Comparison of ENCODE assay signal across 9 cellular contexts in the genomic region with DNA sequence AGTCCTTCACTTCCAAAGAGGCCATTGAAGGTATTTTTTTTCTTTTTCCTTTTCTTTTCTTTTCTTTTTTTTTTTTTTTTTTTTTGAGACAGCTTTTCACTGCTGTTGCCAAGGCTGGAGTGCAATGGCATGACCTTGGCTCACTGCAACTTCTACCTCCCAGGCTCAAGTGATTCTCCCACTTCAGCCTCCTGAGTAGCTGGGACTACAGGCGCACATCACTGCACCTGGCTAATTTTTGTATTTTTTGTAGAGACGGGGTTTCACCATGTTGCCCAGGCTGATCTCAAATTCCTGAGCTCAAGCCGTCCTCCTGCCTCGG. TPM values are rescaled to one million over a fixed set of nuclear protein-coding genes. Genes with fewer than 3 reads are reported as not detected.
DNase-seq lines count a peak whose midpoint lies in the region; ATAC-seq and TF ChIP-seq lines count a peak whose summit lies in the region.
"Not testable (repeated sequence)": the region's sequence is repeated elsewhere in the genome, so short reads cannot be mapped to it uniquely, and the experiment has no call there.
"Had no signal": no experiment of that assay in that cellular context is flagged by ENCODE, and none has a peak within 500 bp of the region (broad histone marks: within the 10 kb centered on the region; RNA-seq: fewer than 3 reads in every experiment).

No MANE protein-coding gene starts in this region.

- not testable (repeated sequence) for H3K4me3 ChIP-seq in CD8-positive, alpha-beta T cell (ENCODE audit: low read depth, low read length); neutrophil (ENCODE audit: low read depth in 1 of 2, low read length in 1 of 2)

- not testable (repeated sequence) for DNase-seq in CD8-positive, alpha-beta T cell; activated CD4-positive, alpha-beta T cell treated with anti-CD3 and anti-CD28 coated beads, Interleukin-2, amount 10 ng/mL, durations not matched to agents 7 days and 5 days; chondrocyte (ENCODE audit: low spot score); memory B cell (ENCODE audit: low spot score in 2 of 2)

- ATAC-seq in CD8-positive, alpha-beta T cell; activated T-helper 17 cell treated with anti-CD3 and anti-CD28 coated beads, Interleukin-2, amount 50 U/mL, for 72 hours (replicated peaks); memory B cell (ENCODE audit: low read depth): not testable (repeated sequence)

- not testable (repeated sequence) for H3K27ac ChIP-seq in CD8-positive, alpha-beta T cell (ENCODE audit: low read depth, low read length)
- H3K27ac ChIP-seq in KOPT-K1 (ENCODE audit: low read depth, low read length, poor library complexity, severe bottlenecking) (peak overlapping the region; percentile 96), neutrophil (peak overlapping the region; percentile 80)

- H3K36me3 Mint-ChIP-seq in CD8-positive, alpha-beta T cell = peaks cover 52% of the 10 kb centered on the region
- H3K36me3 Mint-ChIP-seq in activated CD4-positive, alpha-beta T cell treated with anti-CD3 and anti-CD28 coated beads, Interleukin-2, amount 10 ng/mL, durations not matched to agents 7 days and 5 days (ENCODE audit: low read depth) = peaks cover 76% of the 10 kb centered on the region
- H3K36me3 Mint-ChIP-seq in activated T-helper 17 cell treated with anti-CD3 and anti-CD28 coated beads, Interleukin-2, amount 50 U/mL, for 72 hours (ENCODE audit: low read depth) = peaks cover 62% of the 10 kb centered on the region
- H3K36me3 Mint-ChIP-seq in chondrocyte (ENCODE audit: low read depth); memory B cell: not testable (repeated sequence)

- H3K27ac Mint-ChIP-seq in CD8-positive, alpha-beta T cell = peak overlapping the region; percentile 95
- H3K27ac Mint-ChIP-seq in activated CD4-positive, alpha-beta T cell treated with anti-CD3 and anti-CD28 coated beads, Interleukin-2, amount 10 ng/mL, durations not matched to agents 7 days and 5 days = peak overlapping the region; percentile 17
- H3K27ac Mint-ChIP-seq in activated T-helper 17 cell treated with anti-CD3 and anti-CD28 coated beads, Interleukin-2, amount 50 U/mL, for 72 hours = peak overlapping the region; percentile 96
- peak overlapping the region; percentile 20 for H3K27ac Mint-ChIP-seq in chondrocyte (ENCODE audit: unreplicated experiment)
- H3K27ac Mint-ChIP-seq in memory B cell = peak overlapping the region; percentile 96

- POLR2A ChIA-PET in CD8-positive, alpha-beta T cell (lab: Charles Lee) = interaction anchor here (0.6 to 6.6 kb wide), 8 partner anchors 8 to 252 kb away, joined by 9 to 105 read pairs (median 17); partner anchors contain the start of genes ISCU, SART3 and SELPLG
- POLR2A ChIA-PET in activated CD4-positive, alpha-beta T cell treated with anti-CD3 and anti-CD28 coated beads, Interleukin-2, amount 10 ng/mL, durations not matched to agents 7 days and 5 days (lab: Charles Lee) = interaction anchor here (0.7 kb wide), 1 partner anchor 99 kb away, joined by 3 read pairs; no protein-coding TSS in a partner anchor

- H3K36me3 ChIP-seq in CD8-positive, alpha-beta T cell (ENCODE audit: insufficient read depth, low read length) = peaks cover 27% of the 10 kb centered on the region
- H3K36me3 ChIP-seq in KOPT-K1 (ENCODE audit: insufficient read depth, low read length) (peaks cover 45% of the 10 kb centered on the region), neutrophil (peaks cover 49% of the 10 kb centered on the region)

- peaks cover 65% of the 10 kb centered on the region for H3K4me1 Mint-ChIP-seq in CD8-positive, alpha-beta T cell (ENCODE audit: low read depth)
- H3K4me1 Mint-ChIP-seq in activated CD4-positive, alpha-beta T cell treated with anti-CD3 and anti-CD28 coated beads, Interleukin-2, amount 10 ng/mL, durations not matched to agents 7 days and 5 days = peaks cover 72% of the 10 kb centered on the region
- peaks cover 42% of the 10 kb centered on the region for H3K4me1 Mint-ChIP-seq in activated T-helper 17 cell treated with anti-CD3 and anti-CD28 coated beads, Interleukin-2, amount 50 U/mL, for 72 hours
- H3K4me1 Mint-ChIP-seq in chondrocyte (ENCODE audit: low read depth) = peaks cover 25% of the 10 kb centered on the region
- peaks cover 41% of the 10 kb centered on the region for H3K4me1 Mint-ChIP-seq in memory B cell

- not testable (repeated sequence) for H3K4me3 Mint-ChIP-seq in CD8-positive, alpha-beta T cell; activated CD4-positive, alpha-beta T cell treated with anti-CD3 and anti-CD28 coated beads, Interleukin-2, amount 10 ng/mL, durations not matched to agents 7 days and 5 days; activated T-helper 17 cell treated with anti-CD3 and anti-CD28 coated beads, Interleukin-2, amount 50 U/mL, for 72 hours; chondrocyte (ENCODE audit: unreplicated experiment); memory B cell

- intact Hi-C loops in CD8-positive, alpha-beta T cell (cut with DNase I, micrococcal nuclease) = loop anchor here (1.0 to 10.0 kb wide), 9 partner anchors 10 to 704 kb away; partner anchors contain the start of genes ALKBH2 (in 1 of the 2), CORO1C (in 1 of the 2) and SELPLG (in 1 of the 2)

- not testable (repeated sequence) for H3K9me3 ChIP-seq in CD8-positive, alpha-beta T cell (ENCODE audit: low read length); KOPT-K1 (ENCODE audit: insufficient read depth, low read length, poor library complexity, severe bottlenecking); neutrophil

- TF ChIP-seq CTCF in CD8-positive, alpha-beta T cell (IDR thresholded peaks at IDR 0.05); chondrocyte (IDR thresholded peaks at IDR 0.05); neutrophil (IDR thresholded peaks at IDR 0.05): not testable (repeated sequence)

- peaks cover 47% of the 10 kb centered on the region for H3K4me1 ChIP-seq in CD8-positive, alpha-beta T cell (ENCODE audit: insufficient read depth, low read length)
- peaks cover 56 to 60% of the 10 kb centered on the region in 2 experiments for H3K4me1 ChIP-seq in neutrophil (ENCODE audit: control insufficient read depth in 1 of 2, insufficient read depth in 1 of 2, low read depth in 1 of 2, low read length in 1 of 2)

- H3K9me3 Mint-ChIP-seq in CD8-positive, alpha-beta T cell; activated T-helper 17 cell treated with anti-CD3 and anti-CD28 coated beads, Interleukin-2, amount 50 U/mL, for 72 hours; chondrocyte (ENCODE audit: low read depth); memory B cell: not testable (repeated sequence)
- peaks cover 11% of the 10 kb centered on the region for H3K9me3 Mint-ChIP-seq in activated CD4-positive, alpha-beta T cell treated with anti-CD3 and anti-CD28 coated beads, Interleukin-2, amount 10 ng/mL, durations not matched to agents 7 days and 5 days

- H3K27me3 ChIP-seq in CD8-positive, alpha-beta T cell (ENCODE audit: insufficient read depth, low read length); neutrophil: not testable (repeated sequence)

- CTCF ChIA-PET in CD8-positive, alpha-beta T cell (lab: Charles Lee) = interaction anchor here (0.7 to 11.0 kb wide), 24 partner anchors 9 to 514 kb away, joined by 3 to 353 read pairs (median 6); partner anchors contain the start of genes ISCU, SART3 and SELPLG
- CTCF ChIA-PET in activated CD4-positive, alpha-beta T cell treated with anti-CD3 and anti-CD28 coated beads, Interleukin-2, amount 10 ng/mL, durations not matched to agents 7 days and 5 days (lab: Charles Lee) = interaction anchor here (0.6 to 7.9 kb wide), 16 partner anchors 13 to 477 kb away, joined by 3 to 115 read pairs (median 4); partner anchors contain the start of genes ALKBH2, ISCU, SART3 and SELPLG

- not testable (repeated sequence) for H3K27me3 Mint-ChIP-seq in CD8-positive, alpha-beta T cell (ENCODE audit: low read depth); activated CD4-positive, alpha-beta T cell treated with anti-CD3 and anti-CD28 coated beads, Interleukin-2, amount 10 ng/mL, durations not matched to agents 7 days and 5 days; activated T-helper 17 cell treated with anti-CD3 and anti-CD28 coated beads, Interleukin-2, amount 50 U/mL, for 72 hours; chondrocyte (ENCODE audit: low read depth); memory B cell

RNA-seq across cellular contexts. Expression of gene SELPLG, which starts 14.8 kb away (rescaled TPM):
- total RNA-seq in CD8-positive, alpha-beta T cell = 10 to 100 TPM; 30.4 to 32.3 TPM
- 100 to 1,000 TPM; 207 to 214 TPM for total RNA-seq in activated CD4-positive, alpha-beta T cell treated with anti-CD3 and anti-CD28 coated beads, Interleukin-2, amount 10 ng/mL, durations not matched to agents 7 days and 5 days
- total RNA-seq in activated T-helper 17 cell treated with anti-CD3 and anti-CD28 coated beads, Interleukin-2, amount 50 U/mL, for 72 hours = 10 to 100 TPM; 79.7 to 89.1 TPM
- total RNA-seq in chondrocyte = 2.2 to 3.2 TPM (median 2.9 TPM) in 3 replicates

RNA-seq across cellular contexts. Expression of gene TMEM119, which starts 21.0 kb away (rescaled TPM):
- total RNA-seq in CD8-positive, alpha-beta T cell = 1 to 10 TPM; 1.2 to 1.9 TPM
- 1 to 10 TPM; 1.2 to 1.7 TPM for total RNA-seq in activated CD4-positive, alpha-beta T cell treated with anti-CD3 and anti-CD28 coated beads, Interleukin-2, amount 10 ng/mL, durations not matched to agents 7 days and 5 days
- total RNA-seq in activated T-helper 17 cell treated with anti-CD3 and anti-CD28 coated beads, Interleukin-2, amount 50 U/mL, for 72 hours = under 1 TPM; 0.24 to 0.71 TPM
- 46.7 to 122 TPM (median 48.3 TPM) in 3 replicates for total RNA-seq in chondrocyte
- total RNA-seq: A673, Caco-2 had no signal

RNA-seq across cellular contexts. Expression of gene ISCU, which starts 56.5 kb away (rescaled TPM):
- total RNA-seq in CD8-positive, alpha-beta T cell = 100 to 1,000 TPM; 254 to 260 TPM
- 10 to 100 TPM; 60.8 to 66.0 TPM for total RNA-seq in activated CD4-positive, alpha-beta T cell treated with anti-CD3 and anti-CD28 coated beads, Interleukin-2, amount 10 ng/mL, durations not matched to agents 7 days and 5 days
- total RNA-seq in activated T-helper 17 cell treated with anti-CD3 and anti-CD28 coated beads, Interleukin-2, amount 50 U/mL, for 72 hours = 10 to 100 TPM; 93.3 to 98.7 TPM
- 84.8 to 102 TPM (median 87.8 TPM) in 3 replicates for total RNA-seq in chondrocyte

RNA-seq across cellular contexts. Expression of gene SART3, which starts 57.9 kb away (rescaled TPM):
- 100 to 1,000 TPM in 1 of 2 experiments, 10 to 100 TPM in 1; 95.3 to 109 TPM for total RNA-seq in CD8-positive, alpha-beta T cell
- total RNA-seq in activated CD4-positive, alpha-beta T cell treated with anti-CD3 and anti-CD28 coated beads, Interleukin-2, amount 10 ng/mL, durations not matched to agents 7 days and 5 days = 10 to 100 TPM; 63.0 to 72.6 TPM
- total RNA-seq in activated T-helper 17 cell treated with anti-CD3 and anti-CD28 coated beads, Interleukin-2, amount 50 U/mL, for 72 hours = 10 to 100 TPM; 85.0 to 98.6 TPM
- total RNA-seq in chondrocyte = 33.8 to 36.6 TPM (median 34.8 TPM) in 3 replicates

Comparison
In these comparisons a context has a peak if more than half of its experiments do, and no peak if none do; other contexts are left out.
1. H3K27ac Mint-ChIP-seq: peak in every context shown above with its lines; median percentile 96 in activated T-helper 17 cell treated with anti-CD3 and anti-CD28 coated beads, Interleukin-2, amount 50 U/mL, for 72 hours; 96 in memory B cell; 95 in CD8-positive, alpha-beta T cell; 20 in chondrocyte; 17 in activated CD4-positive, alpha-beta T cell treated with anti-CD3 and anti-CD28 coated beads, Interleukin-2, amount 10 ng/mL, durations not matched to agents 7 days and 5 days.
2. RNA of gene TMEM119, which starts 21.0 kb away (total RNA-seq): 46.7 to 122 TPM in chondrocyte; 1.2 to 1.9 TPM in CD8-positive, alpha-beta T cell, 1.2 to 1.7 TPM in activated CD4-positive, alpha-beta T cell treated with anti-CD3 and anti-CD28 coated beads, Interleukin-2, amount 10 ng/mL, durations not matched to agents 7 days and 5 days and 0.24 to 0.71 TPM in activated T-helper 17 cell treated with anti-CD3 and anti-CD28 coated beads, Interleukin-2, amount 50 U/mL, for 72 hours; every median in the first group is over 10 times any median in the second.